In the genomic region with DNA sequence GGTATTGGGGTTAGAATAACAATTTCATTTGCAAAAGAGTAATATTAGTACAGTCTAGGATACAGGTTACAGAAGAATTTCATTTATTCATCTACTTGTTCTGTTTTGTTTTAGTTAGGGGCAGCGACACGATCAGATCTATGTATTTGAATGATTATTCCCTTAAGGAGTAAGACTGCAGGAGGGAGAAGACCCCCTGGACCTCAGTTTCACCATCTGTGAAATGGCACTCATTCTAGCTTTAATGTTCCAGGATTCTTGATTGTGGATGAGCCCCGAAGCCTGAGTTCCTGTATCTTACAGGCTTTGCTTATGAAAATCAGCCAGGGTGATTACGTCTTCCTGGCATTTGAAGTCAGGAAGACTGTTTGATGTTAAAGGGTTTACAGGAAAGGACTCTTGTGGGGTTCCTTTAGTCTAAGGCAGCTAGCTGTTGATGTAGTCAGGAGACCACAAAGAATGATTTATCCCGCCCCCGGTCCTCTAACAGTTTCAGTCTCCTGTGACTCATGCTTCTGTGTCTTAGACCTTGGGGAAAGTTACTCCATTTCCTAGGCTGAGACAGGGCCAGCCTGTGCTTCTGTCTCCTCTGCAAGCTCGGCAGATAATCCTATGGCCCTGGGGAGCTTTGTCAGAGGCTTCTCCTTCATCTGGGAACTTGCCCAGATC, we compare ENCODE assay signal across 8 cellular contexts. TPM values are rescaled to one million over a fixed set of nuclear protein-coding genes. Genes with fewer than 3 reads are reported as not detected.
DNase-seq lines count a peak whose midpoint lies in the region; ATAC-seq, FAIRE-seq and TF ChIP-seq lines count a peak whose summit lies in the region.

No MANE protein-coding gene starts in this region.

- H3K4me2 ChIP-seq in astrocyte (ENCODE audit: low read length) = peak overlapping the region; percentile 81

- peaks cover 24% of the 10 kb centered on the region for H3K36me3 Mint-ChIP-seq in T-helper 1 cell treated with Interleukin-12 subunit alpha and Interleukin-12 subunit beta and Interleukin-4 antibody, amounts not matched to agents 30 μg/mL and 1 μg/mL, for 36 hours (ENCODE audit: low read depth)
- H3K36me3 Mint-ChIP-seq in astrocyte (ENCODE audit: low read depth, unreplicated experiment) = peaks cover 7% of the 10 kb centered on the region

- H3K4me1 ChIP-seq in astrocyte (ENCODE audit: insufficient read depth, low read length) = peaks cover 27% of the 10 kb centered on the region

- H2AFZ ChIP-seq in astrocyte (ENCODE audit: low read depth, low read length) = no peak overlapping the region

- peak; percentile 99 for FAIRE-seq in astrocyte (lab: Jason Lieb, UNC)

- DNase-seq in AG04450 (ENCODE audit: low read depth, low spot score) = peak; percentile 95
- DNase-seq in astrocyte (ENCODE audit: low read depth) = peak; percentile 100
- peak; percentile 95 for DNase-seq in kidney tubule cell (ENCODE audit: low spot score)
- peak; percentile 32 for DNase-seq in stimulated activated CD8-positive, alpha-beta memory T cell treated with anti-CD3 and anti-CD28 coated beads, Interleukin-12 subunit alpha, Interleukin-12 subunit beta, amount 100 ng/mL, for 4 hours (ENCODE audit: low read depth)
- DNase-seq in globus pallidus (ENCODE audit: low spot score) = no peak

- TF ChIP-seq CTCF in AG04450 (IDR thresholded peaks at IDR 0.05; ENCODE audit: low read depth, low read length) (no peak), astrocyte (IDR thresholded peaks at IDR 0.05; ENCODE audit: insufficient read depth, low read depth, low read length) (no peak)

- H3K27me3 ChIP-seq in AG04450 (ENCODE audit: control insufficient read depth, insufficient read depth, low read length) (no peaks in the 10 kb centered on the region), astrocyte (ENCODE audit: insufficient read depth, low read length) (no peaks in the 10 kb centered on the region)

- peak overlapping the region; percentile 61 for H3K4me3 Mint-ChIP-seq in T-helper 1 cell treated with Interleukin-12 subunit alpha and Interleukin-12 subunit beta and Interleukin-4 antibody, amounts not matched to agents 30 μg/mL and 1 μg/mL, for 36 hours
- peak overlapping the region; percentile 58 for H3K4me3 Mint-ChIP-seq in astrocyte (ENCODE audit: unreplicated experiment)

- H3K36me3 ChIP-seq in astrocyte (ENCODE audit: insufficient read depth, low read length) = no peaks in the 10 kb centered on the region

- peak overlapping the region; percentile 73 for H3K27ac ChIP-seq in AG04450 (ENCODE audit: low read depth, low read length)
- H3K27ac ChIP-seq in astrocyte (ENCODE audit: low read depth, low read length) = peak overlapping the region; percentile 91

- ATAC-seq in GM19328 (IDR thresholded peaks at IDR 0.05; ENCODE audit: unreplicated experiment) = peak; percentile 84
- ATAC-seq in HG03354 (IDR thresholded peaks at IDR 0.05; ENCODE audit: poor library complexity, severe bottlenecking, unreplicated experiment) = peak; percentile 97

- H3K27ac Mint-ChIP-seq in T-helper 1 cell treated with Interleukin-12 subunit alpha and Interleukin-12 subunit beta and Interleukin-4 antibody, amounts not matched to agents 30 μg/mL and 1 μg/mL, for 36 hours = peak overlapping the region; percentile 83
- H3K27ac Mint-ChIP-seq in astrocyte (ENCODE audit: unreplicated experiment) = peak overlapping the region; percentile 89

- peak overlapping the region; percentile 4 for H3K4me3 ChIP-seq in AG04450 (ENCODE audit: low read depth, low read length)
- H3K4me3 ChIP-seq in astrocyte (ENCODE audit: insufficient read depth, low read depth, low read length) = peak overlapping the region; percentile 39

- H3K27me3 Mint-ChIP-seq in T-helper 1 cell treated with Interleukin-12 subunit alpha and Interleukin-12 subunit beta and Interleukin-4 antibody, amounts not matched to agents 30 μg/mL and 1 μg/mL, for 36 hours (ENCODE audit: low read depth) = no peaks in the 10 kb centered on the region
- H3K27me3 Mint-ChIP-seq in astrocyte (ENCODE audit: low read depth, unreplicated experiment) = no peaks in the 10 kb centered on the region

- peaks cover 66% of the 10 kb centered on the region for H3K79me2 ChIP-seq in astrocyte (ENCODE audit: insufficient read depth, low read length)

- CTCF ChIA-PET in AG04450 (lab: Charles Lee) = interaction anchor here (0.6 to 3.2 kb wide), 4 partner anchors 11 to 58 kb away, joined by 3 to 30 read pairs (median 12); a partner anchor contains a TSS

- POLR2A ChIA-PET in AG04450 (lab: Yijun Ruan, JAX) = interaction anchor here (1.2 to 2.1 kb wide), 3 partner anchors 9 to 31 kb away, joined by 3 to 23 read pairs (median 10); a partner anchor contains a TSS

- H4K20me1 ChIP-seq in astrocyte (ENCODE audit: insufficient read depth, low read length) = no peaks in the 10 kb centered on the region

- peak overlapping the region; percentile 71 for H3K9ac ChIP-seq in astrocyte (ENCODE audit: low read length)

- peaks cover 5% of the 10 kb centered on the region for H3K9me3 Mint-ChIP-seq in T-helper 1 cell treated with Interleukin-12 subunit alpha and Interleukin-12 subunit beta and Interleukin-4 antibody, amounts not matched to agents 30 μg/mL and 1 μg/mL, for 36 hours
- H3K9me3 Mint-ChIP-seq in astrocyte (ENCODE audit: unreplicated experiment) = peaks cover 4% of the 10 kb centered on the region

- no peaks in the 10 kb centered on the region for H3K9me3 ChIP-seq in AG04450 (ENCODE audit: control insufficient read depth, insufficient read depth, low read length)
- H3K9me3 ChIP-seq in astrocyte (ENCODE audit: insufficient read depth, low read depth, low read length) = no peaks in the 10 kb centered on the region

- H3K4me1 Mint-ChIP-seq in T-helper 1 cell treated with Interleukin-12 subunit alpha and Interleukin-12 subunit beta and Interleukin-4 antibody, amounts not matched to agents 30 μg/mL and 1 μg/mL, for 36 hours (ENCODE audit: low read depth) = peaks cover 51% of the 10 kb centered on the region
- H3K4me1 Mint-ChIP-seq in astrocyte (ENCODE audit: low read depth, unreplicated experiment) = peaks cover 39% of the 10 kb centered on the region

RNA-seq across cellular contexts. Expression of a gene that starts 11.5 kb away (rescaled TPM):
- 34.3 and 36.3 TPM in 2 replicates for polyA plus RNA-seq in AG04450 (2011; rRNA removed)
- 12.7 and 15.3 TPM in 2 replicates for polyA minus RNA-seq in AG04450 (2011; rRNA and poly(A)+ RNA removed)
- 16.7 and 19.8 TPM in 2 replicates for total RNA-seq in astrocyte

RNA-seq across cellular contexts. Expression of a gene that starts 31.3 kb away (rescaled TPM):
- polyA plus RNA-seq in AG04450 (2011; rRNA removed) = 54.6 and 61.1 TPM in 2 replicates
- 76.5 TPM in 2 replicates for polyA minus RNA-seq in AG04450 (2011; rRNA and poly(A)+ RNA removed)
- total RNA-seq in astrocyte = 53.8 and 57.0 TPM in 2 replicates

RNA-seq across cellular contexts. Expression of a gene that starts 56.2 kb away (rescaled TPM):
- polyA plus RNA-seq in AG04450 (2011; rRNA removed) = not detected in 2 replicates
- polyA minus RNA-seq in AG04450 (2011; rRNA and poly(A)+ RNA removed) = not detected in 2 replicates
- not detected in 2 replicates for total RNA-seq in astrocyte
